8 cellular contexts compared by ENCODE assay signal in genomic region chr19:55638864-55639359, GRCh38. TPM values are rescaled to one million over a fixed set of nuclear protein-coding genes. Genes with fewer than 3 reads are reported as not detected.
DNase-seq lines count a peak whose midpoint lies in the region; ATAC-seq, FAIRE-seq and TF ChIP-seq lines count a peak whose summit lies in the region.

No MANE protein-coding gene starts in this region.

- DNase-seq in HTR-8/SVneo (ENCODE audit: insufficient read length, low spot score) (no peak), UCSD-AML1 (lab: John Stamatoyannopoulos, UW; ENCODE audit: unreplicated experiment) (peak; percentile 44), endothelial cell of umbilical vein (ENCODE audit: low read depth, low spot score) (no peak), vagina (ENCODE audit: extremely low spot score in 2 of 2) (no peak), AG08395 (ENCODE audit: low spot score) (no peak)
- DNase-seq in stimulated activated CD4-positive, alpha-beta T cell treated with anti-CD3 and anti-CD28 coated beads, Interleukin-1b, Interleukin-23, amount 100 ng/mL, for 48 hours: peak; percentile 74

- dilution Hi-C loops in endothelial cell of umbilical vein (cut with MboI; ENCODE audit: extremely low pct_ligation_motif_present, low sequenced_read_pairs): no loop called here

- H4K20me1 ChIP-seq in DOHH2 (ENCODE audit: control insufficient read depth, insufficient read depth, low read depth, low read length) (peaks cover 3% of the 10 kb centered on the region; the same call in 1 of the 2 replicates), endothelial cell of umbilical vein (replicated peaks; ENCODE audit: control insufficient read depth, extremely low read depth, insufficient read depth, low read length) (no peaks in the 10 kb centered on the region)

- CTCF ChIA-PET in endothelial cell of umbilical vein (lab: Charles Lee): interaction anchor here (0.9 to 1.4 kb wide), 5 partner anchors 9 to 171 kb away, joined by 3 to 6 read pairs (median 5); partner anchors contain the start of genes CCDC106 and ZNF784

- H3K4me3 ChIP-seq in DOHH2 (ENCODE audit: low read length) (peak overlapping the region; percentile 21; the same call in 1 of the 2 replicates), endothelial cell of umbilical vein (replicated peaks in 1 of 3; ENCODE audit: insufficient read depth in 1 of 3, low read depth in 1 of 3, low read length in 3 of 3) (no peak overlapping the region), vagina (no peak overlapping the region)

- TF ChIP-seq POLR2A in endothelial cell of umbilical vein (IDR thresholded peaks at IDR 0.05; ENCODE audit: low read depth, low read length) (no peak), vagina (IDR thresholded peaks at IDR 0.05) (no peak)

- intact Hi-C loops in endothelial cell of umbilical vein (cut with micrococcal nuclease) (no loop called here), vagina (cut with DNase I) (no loop called here)

- H2AFZ ChIP-seq in endothelial cell of umbilical vein (ENCODE audit: low read depth, low read length): no peak overlapping the region

- no TSS peak for BruUV-seq in endothelial cell of umbilical vein (replicated peaks; lab: Mats Ljungman, UMichigan)

- TF ChIP-seq CTCF in DOHH2 (IDR thresholded peaks at IDR 0.05; ENCODE audit: low read depth, low read length, poor library complexity, severe bottlenecking) (peak; percentile 86), endothelial cell of umbilical vein (IDR thresholded peaks at IDR 0.05; ENCODE audit: extremely low read depth in 1 of 2, insufficient read depth in 1 of 2, low read depth in 1 of 2, low read length in 2 of 2) (peak; percentile 45 to 47), vagina (IDR thresholded peaks at IDR 0.05) (no peak)

- H3K79me2 ChIP-seq in DOHH2 (ENCODE audit: control insufficient read depth, low read length) (peaks cover 79% of the 10 kb centered on the region), endothelial cell of umbilical vein (ENCODE audit: control insufficient read depth, insufficient read depth, low read length) (peaks cover 28% of the 10 kb centered on the region)

- H3K27me3 ChIP-seq in DOHH2 (ENCODE audit: control insufficient read depth, low read length) (no peaks in the 10 kb centered on the region), endothelial cell of umbilical vein (ENCODE audit: control insufficient read depth in 2 of 2, insufficient read depth in 2 of 2, low read length in 2 of 2) (no peaks in the 10 kb centered on the region), vagina (no peaks in the 10 kb centered on the region)

- H3K9me2 ChIP-seq in DOHH2 (replicated peaks; ENCODE audit: control insufficient read depth, low read length): no peaks in the 10 kb centered on the region

- H3K4me1 ChIP-seq in DOHH2 (ENCODE audit: control insufficient read depth, low read length): peaks cover 57% of the 10 kb centered on the region
- peaks cover 30% of the 10 kb centered on the region for H3K4me1 ChIP-seq in endothelial cell of umbilical vein (ENCODE audit: control insufficient read depth, extremely low read depth, insufficient read depth, low read length)
- peaks cover 74% of the 10 kb centered on the region for H3K4me1 ChIP-seq in vagina

- H3K27ac ChIP-seq in DOHH2 (ENCODE audit: low read depth, low read length) (peak overlapping the region; percentile 99), endothelial cell of umbilical vein (ENCODE audit: insufficient read depth, low read depth, low read length) (no peak overlapping the region), vagina (no peak overlapping the region)

- no peaks in the 10 kb centered on the region for H3K9me1 ChIP-seq in endothelial cell of umbilical vein (replicated peaks; ENCODE audit: control insufficient read depth, extremely low read depth, insufficient read depth, low read length)

- H3F3A ChIP-seq in DOHH2 (ENCODE audit: control insufficient read depth, insufficient read depth): peaks cover 22% of the 10 kb centered on the region

- no peak for ATAC-seq in HG03460 (IDR thresholded peaks at IDR 0.05; ENCODE audit: unreplicated experiment)

- H3K9ac ChIP-seq in endothelial cell of umbilical vein (replicated peaks; ENCODE audit: extremely low read depth, insufficient read depth, low read length): no peak overlapping the region

- peaks cover 39% of the 10 kb centered on the region for H3K36me3 ChIP-seq in DOHH2 (ENCODE audit: control insufficient read depth, low read length)
- H3K36me3 ChIP-seq in endothelial cell of umbilical vein (ENCODE audit: control insufficient read depth in 2 of 2, extremely low read depth in 1 of 2, insufficient read depth in 2 of 2, low read length in 2 of 2): no peaks in the 10 kb centered on the region
- H3K36me3 ChIP-seq in vagina: no peaks in the 10 kb centered on the region

- H3K9me3 ChIP-seq in DOHH2 (ENCODE audit: control insufficient read depth, insufficient read depth, low read length) (no peaks in the 10 kb centered on the region), endothelial cell of umbilical vein (replicated peaks; ENCODE audit: control insufficient read depth, insufficient read depth, low read length) (no peaks in the 10 kb centered on the region), vagina (no peaks in the 10 kb centered on the region)

- POLR2A ChIA-PET in endothelial cell of umbilical vein (lab: Charles Lee): no interaction called here

- H3K4me2 ChIP-seq in DOHH2 (ENCODE audit: low read length): peak overlapping the region; percentile 87
- no peak overlapping the region for H3K4me2 ChIP-seq in endothelial cell of umbilical vein (ENCODE audit: insufficient read depth, low read length)

- peak; percentile 33 for FAIRE-seq in HTR-8/SVneo (lab: Jason Lieb, UNC)
- peak; percentile 70 for FAIRE-seq in endothelial cell of umbilical vein (lab: Jason Lieb, UNC)

TF ChIP-seq in endothelial cell of umbilical vein, 7 proteins besides CTCF, POLR2A, EP300 and RAD21 (continues in another document):
- TF ChIP-seq MYC (IDR thresholded peaks at IDR 0.05; ENCODE audit: low read depth, low read length) (no peak), GATA2 (IDR thresholded peaks at IDR 0.05; ENCODE audit: insufficient read depth, insufficient read length, low read depth, low read length) (no peak), JUN (IDR thresholded peaks at IDR 0.05; ENCODE audit: borderline replicate concordance, insufficient read depth, insufficient read length, low read depth) (no peak), MAX (IDR thresholded peaks at IDR 0.05; ENCODE audit: insufficient read depth, insufficient read length) (no peak)

RNA-seq across cellular contexts. Expression of gene ZNF580, which starts 1.9 kb away (rescaled TPM):
- total RNA-seq in endothelial cell of umbilical vein (32.5 and 41.1 TPM in 2 replicates), vagina (30.9 TPM)
- polyA plus RNA-seq in endothelial cell of umbilical vein: 13.7 and 16.9 TPM in 2 replicates
- 11.2 and 16.6 TPM in 2 replicates for polyA plus RNA-seq in endothelial cell of umbilical vein (2011; cell fraction: cytosol; rRNA removed)
- 22.6 and 26.6 TPM in 2 replicates for polyA plus RNA-seq in endothelial cell of umbilical vein (2011; cell fraction: nucleus; rRNA removed)
- 25.0 and 30.3 TPM in 2 replicates for polyA plus RNA-seq in endothelial cell of umbilical vein (2012)
- 7.4 and 10.2 TPM in 2 replicates for polyA minus RNA-seq in endothelial cell of umbilical vein
- 12.2 TPM for polyA minus RNA-seq in endothelial cell of umbilical vein (2011; cell fraction: cytosol; rRNA and poly(A)+ RNA removed)
- polyA minus RNA-seq in endothelial cell of umbilical vein (2011; cell fraction: nucleus; rRNA and poly(A)+ RNA removed): 4.6 and 8.8 TPM in 2 replicates

RNA-seq across cellular contexts. Expression of gene ZNF581, which starts 4.5 kb away (rescaled TPM):
- total RNA-seq in endothelial cell of umbilical vein (27.8 and 31.4 TPM in 2 replicates), vagina (15.5 TPM)
- 32.3 and 37.0 TPM in 2 replicates for polyA plus RNA-seq in endothelial cell of umbilical vein
- polyA plus RNA-seq in endothelial cell of umbilical vein (2011; cell fraction: cytosol; rRNA removed): 24.2 and 31.0 TPM in 2 replicates
- 9.1 and 13.7 TPM in 2 replicates for polyA plus RNA-seq in endothelial cell of umbilical vein (2011; cell fraction: nucleus; rRNA removed)
- polyA plus RNA-seq in endothelial cell of umbilical vein (2012): 25.4 and 37.5 TPM in 2 replicates
- 17.1 and 24.4 TPM in 2 replicates for polyA minus RNA-seq in endothelial cell of umbilical vein
- 13.7 TPM for polyA minus RNA-seq in endothelial cell of umbilical vein (2011; cell fraction: cytosol; rRNA and poly(A)+ RNA removed)
- 2.8 and 4.9 TPM in 2 replicates for polyA minus RNA-seq in endothelial cell of umbilical vein (2011; cell fraction: nucleus; rRNA and poly(A)+ RNA removed)

RNA-seq across cellular contexts. Expression of gene CCDC106, which starts 9.1 kb away (rescaled TPM):
- total RNA-seq in endothelial cell of umbilical vein: 11.8 and 13.2 TPM in 2 replicates
- 12.0 and 17.8 TPM in 2 replicates for polyA plus RNA-seq in endothelial cell of umbilical vein
- 6.7 and 12.5 TPM in 2 replicates for polyA plus RNA-seq in endothelial cell of umbilical vein (2011; cell fraction: cytosol; rRNA removed)
- 11.5 and 13.9 TPM in 2 replicates for polyA plus RNA-seq in endothelial cell of umbilical vein (2011; cell fraction: nucleus; rRNA removed)
- polyA plus RNA-seq in endothelial cell of umbilical vein (2012): 7.3 and 12.6 TPM in 2 replicates
- 2.5 and 2.6 TPM in 2 replicates for polyA minus RNA-seq in endothelial cell of umbilical vein
- polyA minus RNA-seq in endothelial cell of umbilical vein (2011; cell fraction: cytosol; rRNA and poly(A)+ RNA removed): 3.7 TPM
- polyA minus RNA-seq in endothelial cell of umbilical vein (2011; cell fraction: nucleus; rRNA and poly(A)+ RNA removed): 1.5 and 2.7 TPM in 2 replicates
- total RNA-seq in vagina: 8.3 TPM

RNA-seq across cellular contexts. Expression of gene ZNF784, which starts 14.5 kb away (rescaled TPM):
- 4.9 and 7.1 TPM in 2 replicates for total RNA-seq in endothelial cell of umbilical vein
- polyA plus RNA-seq in endothelial cell of umbilical vein: 4.9 and 5.6 TPM in 2 replicates
- polyA plus RNA-seq in endothelial cell of umbilical vein (2011; cell fraction: cytosol; rRNA removed): 3.0 and 3.5 TPM in 2 replicates
- polyA plus RNA-seq in endothelial cell of umbilical vein (2011; cell fraction: nucleus; rRNA removed): 8.6 and 9.3 TPM in 2 replicates
- 3.6 and 5.6 TPM in 2 replicates for polyA plus RNA-seq in endothelial cell of umbilical vein (2012)
- polyA minus RNA-seq in endothelial cell of umbilical vein: 4.6 and 5.7 TPM in 2 replicates
- polyA minus RNA-seq in endothelial cell of umbilical vein (2011; cell fraction: cytosol; rRNA and poly(A)+ RNA removed): 3.3 TPM
- 4.3 and 6.3 TPM in 2 replicates for polyA minus RNA-seq in endothelial cell of umbilical vein (2011; cell fraction: nucleus; rRNA and poly(A)+ RNA removed)
- 5.2 TPM for total RNA-seq in vagina

RNA-seq across cellular contexts. Expression of gene U2AF2, which starts 15.9 kb away (rescaled TPM):
- total RNA-seq in endothelial cell of umbilical vein (246 and 259 TPM in 2 replicates), vagina (145 TPM)
- polyA plus RNA-seq in endothelial cell of umbilical vein: 173 and 183 TPM in 2 replicates
- polyA plus RNA-seq in endothelial cell of umbilical vein (2011; cell fraction: cytosol; rRNA removed): 207 and 211 TPM in 2 replicates
- polyA plus RNA-seq in endothelial cell of umbilical vein (2011; cell fraction: nucleus; rRNA removed): 352 and 403 TPM in 2 replicates
- polyA plus RNA-seq in endothelial cell of umbilical vein (2012): 162 and 163 TPM in 2 replicates
- 106 and 117 TPM in 2 replicates for polyA minus RNA-seq in endothelial cell of umbilical vein
- 100.0 TPM for polyA minus RNA-seq in endothelial cell of umbilical vein (2011; cell fraction: cytosol; rRNA and poly(A)+ RNA removed)
- polyA minus RNA-seq in endothelial cell of umbilical vein (2011; cell fraction: nucleus; rRNA and poly(A)+ RNA removed): 83.5 and 131 TPM in 2 replicates

Comparison
In these comparisons a context has a peak if more than half of its experiments do, and no peak if none do; other contexts are left out.
1. CTCF ChIP-seq: peak in DOHH2 (single experiment) and endothelial cell of umbilical vein (2 of 2); none in vagina (0 of 3).
2. DNase-seq: peak in UCSD-AML1 (single experiment) and stimulated activated CD4-positive, alpha-beta T cell treated with anti-CD3 and anti-CD28 coated beads, Interleukin-1b, Interleukin-23, amount 100 ng/mL, for 48 hours (single experiment); none in HTR-8/SVneo (single experiment), endothelial cell of umbilical vein (single experiment), vagina (0 of 2) and AG08395 (single experiment).